In the genomic region with DNA sequence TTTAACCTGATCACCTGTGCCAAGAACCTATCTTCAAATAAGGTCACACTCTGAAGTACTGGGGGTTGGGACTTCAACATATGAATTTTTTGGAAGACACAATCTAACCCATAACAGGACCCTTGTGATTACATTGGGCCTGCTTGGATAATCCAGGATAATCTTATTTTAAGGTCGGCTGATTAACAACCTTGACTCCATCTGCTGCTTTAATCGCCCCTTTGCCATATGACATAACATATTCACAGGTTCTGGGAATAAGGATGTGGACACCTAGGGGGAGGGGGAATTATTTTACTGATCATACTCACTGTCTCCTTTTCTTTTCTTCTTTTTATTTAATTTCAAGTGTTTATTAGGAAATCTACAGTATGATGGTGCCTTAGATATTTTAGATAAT, we compare ENCODE assay signal across 17 cellular contexts.
DNase-seq lines count a peak whose midpoint lies in the region; ATAC-seq and TF ChIP-seq lines count a peak whose summit lies in the region.
"Had no signal": no experiment of that assay in that cellular context is flagged by ENCODE, and none has a peak within 500 bp of the region (broad histone marks: within the 10 kb centered on the region; RNA-seq: fewer than 3 reads in every experiment).

No MANE protein-coding gene starts in this region.

- no peak for ATAC-seq in HG03439 (IDR thresholded peaks at IDR 0.05; ENCODE audit: unreplicated experiment)
- ATAC-seq: CD8-positive, alpha-beta T cell had no signal

- DNase-seq in DMS 273 (lab: John Stamatoyannopoulos, UW; ENCODE audit: unreplicated experiment) (peak; percentile 6), DMS 273 treated with DMSO at 0.1 percent for 48 hours (lab: John Stamatoyannopoulos, UW) (no peak), NCI-H69 (lab: John Stamatoyannopoulos, UW) (peak; percentile 68), WERI-Rb-1 (peak; percentile 71), amygdala (lab: John Stamatoyannopoulos, UW) (no peak), NCI-H1436 (lab: John Stamatoyannopoulos, UW) (no peak)
- DNase-seq: CD4-positive, CD25-positive, alpha-beta regulatory T cell; CD8-positive, alpha-beta T cell; DMS79 treated with DMSO at 0.1 percent for 48 hours; GF-D8; GOT3; HFFc6 had no signal

- TF ChIP-seq CTCF in WERI-Rb-1 (IDR thresholded peaks at IDR 0.05; ENCODE audit: low read depth, low read length), result no peak

- no peak overlapping the region for H3K4me3 ChIP-seq in WERI-Rb-1 (ENCODE audit: low read depth, low read length)
- H3K4me3 ChIP-seq: BLaER1, HAP-1 had no signal

- H3K27me3 ChIP-seq in WERI-Rb-1 (ENCODE audit: insufficient read depth, low read depth, severe bottlenecking), result no peaks in the 10 kb centered on the region
- H3K27me3 ChIP-seq: BLaER1 had no signal

- H3K36me3 ChIP-seq in WERI-Rb-1, result no peaks in the 10 kb centered on the region
- H3K36me3 ChIP-seq: BLaER1, HAP-1 had no signal

- H3K9me3 ChIP-seq in WERI-Rb-1 (ENCODE audit: severe bottlenecking), result no peaks in the 10 kb centered on the region
- H3K9me3 ChIP-seq: BLaER1, HAP-1 had no signal

- H3K27ac ChIP-seq in WERI-Rb-1, result peak overlapping the region; percentile 84
- H3K27ac ChIP-seq: 22Rv1, BLaER1, C4-2B had no signal

Comparison
In these comparisons a context has a peak if more than half of its experiments do, and no peak if none do; other contexts are left out.
1. DNase-seq: peak in DMS 273 (single experiment), NCI-H69 (single experiment) and WERI-Rb-1 (single experiment); none in DMS 273 treated with DMSO at 0.1 percent for 48 hours (single experiment), amygdala (0 of 56) and NCI-H1436 (single experiment).